ENCODE assay signal across 12 cellular contexts in the genomic region with DNA sequence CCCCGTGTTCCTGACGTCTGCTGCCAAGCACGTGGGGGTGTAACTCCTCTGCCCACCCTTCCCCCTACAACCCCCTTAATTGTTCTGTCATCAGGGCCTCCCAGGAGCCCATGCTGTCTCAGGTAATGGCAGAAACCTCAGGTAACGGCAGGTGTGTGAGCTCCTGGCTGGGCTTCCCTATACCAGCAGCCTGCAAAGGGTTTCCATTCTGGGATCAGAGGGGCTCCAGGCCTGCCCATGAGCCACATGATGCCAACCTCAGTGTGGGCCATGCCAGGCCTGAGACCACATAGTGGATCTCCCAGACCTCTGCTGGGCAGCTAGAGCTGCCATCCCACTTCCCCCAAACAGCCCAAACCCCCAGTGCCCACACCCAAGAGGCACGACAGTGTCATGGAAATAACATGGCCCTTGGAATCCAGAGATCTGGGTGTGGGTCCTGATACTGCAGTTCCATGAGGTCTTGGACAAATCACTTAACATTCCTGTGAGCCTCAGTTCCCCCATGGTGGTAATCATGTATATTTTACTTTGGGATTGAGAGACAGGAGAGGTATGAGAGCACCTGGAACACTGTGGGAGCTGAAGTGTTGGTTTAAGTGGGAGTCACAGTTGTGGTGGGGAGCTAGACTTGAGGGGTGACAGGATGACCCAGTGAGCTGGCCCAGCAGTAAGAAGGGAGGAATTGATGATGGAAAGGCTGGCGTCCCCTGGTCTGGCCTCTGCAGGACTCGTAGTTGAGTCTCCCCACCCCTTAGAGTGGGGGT.
"Had no signal": no experiment of that assay in that cellular context is flagged by ENCODE, and none has a peak within 500 bp of the region (broad histone marks: within the 10 kb centered on the region; RNA-seq: fewer than 3 reads in every experiment).

No MANE protein-coding gene starts in this region.

- H3K9me3 ChIP-seq: gastroesophageal sphincter, mucosa of descending colon, sigmoid colon, SK-N-SH, upper lobe of left lung had no signal

- H3K4me3 Mint-ChIP-seq: activated CD4-positive, alpha-beta T cell treated with anti-CD3 and anti-CD28 coated beads, Interleukin-2, amount 10 ng/mL, durations not matched to agents 24 days and 14 days; activated CD8-positive, alpha-beta T cell treated with anti-CD3 and anti-CD28 coated beads, Interleukin-2, amount 10 ng/mL, durations not matched to agents 7 days and 5 days; activated naive CD4-positive, alpha-beta T cell treated with anti-CD3 and anti-CD28 coated beads, Interleukin-2, amount 50 U/mL, for 24 hours; endodermal cell; nephron progenitor cell; stimulated activated memory B cell treated with anti-CD40 and anti-IgM and Interleukin-4, amounts not matched to agents 10 μg/mL and 1 μg/mL and 100 μg/mL, for 72 hours had no signal

- H3K4me3 ChIP-seq: gastroesophageal sphincter, mucosa of descending colon, sigmoid colon, smooth muscle cell, upper lobe of left lung had no signal

- H3K4me2 ChIP-seq: SK-N-SH, smooth muscle cell had no signal

- H3K9me2 ChIP-seq: SK-N-SH had no signal

- H3K27ac Mint-ChIP-seq: activated CD4-positive, alpha-beta T cell treated with anti-CD3 and anti-CD28 coated beads, Interleukin-2, amount 10 ng/mL, durations not matched to agents 24 days and 14 days; activated CD8-positive, alpha-beta T cell treated with anti-CD3 and anti-CD28 coated beads, Interleukin-2, amount 10 ng/mL, durations not matched to agents 7 days and 5 days; activated naive CD4-positive, alpha-beta T cell treated with anti-CD3 and anti-CD28 coated beads, Interleukin-2, amount 50 U/mL, for 24 hours; endodermal cell; nephron progenitor cell; stimulated activated memory B cell treated with anti-CD40 and anti-IgM and Interleukin-4, amounts not matched to agents 10 μg/mL and 1 μg/mL and 100 μg/mL, for 72 hours had no signal

- H3K9me3 Mint-ChIP-seq: activated CD4-positive, alpha-beta T cell treated with anti-CD3 and anti-CD28 coated beads, Interleukin-2, amount 10 ng/mL, durations not matched to agents 24 days and 14 days; activated naive CD4-positive, alpha-beta T cell treated with anti-CD3 and anti-CD28 coated beads, Interleukin-2, amount 50 U/mL, for 24 hours; endodermal cell; nephron progenitor cell; stimulated activated memory B cell treated with anti-CD40 and anti-IgM and Interleukin-4, amounts not matched to agents 10 μg/mL and 1 μg/mL and 100 μg/mL, for 72 hours had no signal

- H3K36me3 ChIP-seq: gastroesophageal sphincter, sigmoid colon, upper lobe of left lung had no signal

- H3K9ac ChIP-seq: SK-N-SH had no signal

- H3K36me3 Mint-ChIP-seq: activated naive CD4-positive, alpha-beta T cell treated with anti-CD3 and anti-CD28 coated beads, Interleukin-2, amount 50 U/mL, for 24 hours; stimulated activated memory B cell treated with anti-CD40 and anti-IgM and Interleukin-4, amounts not matched to agents 10 μg/mL and 1 μg/mL and 100 μg/mL, for 72 hours had no signal

- H3K4me1 Mint-ChIP-seq: activated naive CD4-positive, alpha-beta T cell treated with anti-CD3 and anti-CD28 coated beads, Interleukin-2, amount 50 U/mL, for 24 hours had no signal

- H3K27ac ChIP-seq: gastroesophageal sphincter, sigmoid colon had no signal

- H3K27me3 ChIP-seq: gastroesophageal sphincter, sigmoid colon, upper lobe of left lung had no signal
